ENCODE assay signal across 27 cellular contexts in the genomic region with DNA sequence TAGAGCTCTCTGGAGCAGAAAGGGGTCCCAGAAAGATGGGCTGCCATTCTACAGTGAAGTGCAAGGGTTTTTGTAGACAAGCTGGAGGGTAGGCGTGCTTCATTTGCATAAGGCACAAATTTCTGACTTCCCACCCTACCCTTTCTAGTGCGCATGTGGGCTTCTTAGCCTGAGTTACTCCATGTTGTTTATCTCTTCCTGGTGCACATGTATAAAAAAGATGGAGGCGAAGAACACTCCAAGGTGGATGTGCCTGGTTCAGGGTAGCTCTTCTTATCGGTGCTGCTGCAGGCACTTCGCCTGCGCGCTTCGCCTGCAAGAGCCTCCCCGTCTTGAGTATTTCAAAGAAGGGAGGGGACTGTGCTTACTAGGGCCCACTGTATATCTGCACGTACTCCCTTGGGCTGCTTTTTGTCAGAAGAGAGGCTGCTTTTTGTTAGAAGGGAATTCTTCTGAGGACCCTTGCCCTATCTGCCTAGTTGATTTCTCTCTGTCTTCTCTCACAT.
"Had no signal": no experiment of that assay in that cellular context is flagged by ENCODE, and none has a peak within 500 bp of the region (broad histone marks: within the 10 kb centered on the region; RNA-seq: fewer than 3 reads in every experiment).

No MANE protein-coding gene starts in this region.

- H3K4me3 ChIP-seq: esophagus squamous epithelium, gastrocnemius medialis, psoas muscle, stomach, thyroid gland, upper lobe of right lung had no signal

- H3K4me1 Mint-ChIP-seq: activated CD8-positive, alpha-beta memory T cell treated with anti-CD3 and anti-CD28 coated beads, Interleukin-2, amount 10 ng/mL, durations not matched to agents 7 days and 5 days; naive B cell; nephron progenitor cell; stimulated activated naive B cell treated with anti-CD40 and anti-IgM and Interleukin-4, amounts not matched to agents 10 μg/mL and 1 μg/mL and 100 μg/mL, for 72 hours had no signal

- H3K9me3 ChIP-seq: esophagus squamous epithelium, gastrocnemius medialis, psoas muscle, stomach, thyroid gland, upper lobe of right lung had no signal

- H2AFZ ChIP-seq: parathyroid adenoma had no signal

- H3K4me1 ChIP-seq: esophagus squamous epithelium, gastrocnemius medialis, parathyroid adenoma, psoas muscle, stomach, thyroid gland, upper lobe of right lung had no signal

- H3K9ac ChIP-seq: parathyroid adenoma had no signal

- H3K27ac ChIP-seq: esophagus squamous epithelium, gastrocnemius medialis, parathyroid adenoma, psoas muscle, stomach, thyroid gland, upper lobe of right lung had no signal

- H3K9me3 Mint-ChIP-seq: mesothelial cell of epicardium, nephron progenitor cell had no signal

- H3K36me3 Mint-ChIP-seq: activated CD8-positive, alpha-beta memory T cell treated with anti-CD3 and anti-CD28 coated beads, Interleukin-2, amount 10 ng/mL, durations not matched to agents 7 days and 5 days; activated naive CD8-positive, alpha-beta T cell; mesothelial cell of epicardium; naive B cell; stimulated activated naive B cell treated with anti-CD40 and anti-IgM and Interleukin-4, amounts not matched to agents 10 μg/mL and 1 μg/mL and 100 μg/mL, for 72 hours had no signal

- ATAC-seq: activated CD8-positive, alpha-beta memory T cell treated with anti-CD3 and anti-CD28 coated beads, Interleukin-2, amount 10 ng/mL, durations not matched to agents 7 days and 5 days; activated CD8-positive, alpha-beta T cell treated with anti-CD3 and anti-CD28 coated beads, Interleukin-2, amount 10 ng/mL, durations not matched to agents 7 days and 5 days; activated T-cell treated with anti-CD3 and anti-CD28 coated beads, Interleukin-2, amount 50 U/mL, for 72 hours; gastrocnemius medialis; left ventricle myocardium superior; psoas muscle; stimulated activated naive B cell treated with anti-CD40 and anti-IgM and Interleukin-4, amounts not matched to agents 10 μg/mL and 1 μg/mL and 100 μg/mL, for 72 hours; upper lobe of right lung had no signal

- H3K79me2 ChIP-seq: parathyroid adenoma had no signal

- H3K27me3 ChIP-seq: esophagus squamous epithelium, gastrocnemius medialis, stomach, thyroid gland, upper lobe of right lung had no signal

- H3K36me3 ChIP-seq: esophagus squamous epithelium, gastrocnemius medialis, stomach, thyroid gland, upper lobe of right lung had no signal

- H3K4me3 Mint-ChIP-seq: activated CD8-positive, alpha-beta memory T cell treated with anti-CD3 and anti-CD28 coated beads, Interleukin-2, amount 10 ng/mL, durations not matched to agents 7 days and 5 days; activated CD8-positive, alpha-beta T cell treated with anti-CD3 and anti-CD28 coated beads, Interleukin-2, amount 10 ng/mL, durations not matched to agents 7 days and 5 days; activated naive CD8-positive, alpha-beta T cell; activated T-cell treated with anti-CD3 and anti-CD28 coated beads, Interleukin-2, amount 50 U/mL, for 72 hours; mesothelial cell of epicardium; naive B cell; nephron progenitor cell; stimulated activated naive B cell treated with anti-CD40 and anti-IgM and Interleukin-4, amounts not matched to agents 10 μg/mL and 1 μg/mL and 100 μg/mL, for 72 hours had no signal

- DNase-seq: activated CD4-positive, alpha-beta T cell treated with anti-CD3 and anti-CD28 coated beads, Interleukin-2, amount 50 U/mL, for 1 hour; activated CD8-positive, alpha-beta memory T cell treated with anti-CD3 and anti-CD28 coated beads, Interleukin-2, amount 10 ng/mL, durations not matched to agents 7 days and 5 days; activated CD8-positive, alpha-beta T cell treated with anti-CD3 and anti-CD28 coated beads, Interleukin-2, amount 10 ng/mL, durations not matched to agents 7 days and 5 days; activated naive CD4-positive, alpha-beta T cell treated with Interleukin-2 at 50 U/mL for 16 hours; activated T-cell treated with anti-CD3 and anti-CD28 coated beads, Interleukin-2, amount 50 U/mL, for 72 hours; anterior cingulate cortex; dermis blood vessel endothelial cell; effector CD4-positive, alpha-beta T cell; esophagus squamous epithelium; gastrocnemius medialis; glutamatergic neuron; islet precursor cell; left ventricle myocardium superior; naive B cell; nephron progenitor cell; occipital lobe; psoas muscle; stimulated activated CD4-positive, alpha-beta T cell treated with anti-CD3 and anti-CD28 coated beads, Interleukin-15, amount 100 ng/mL, for 24 hours; stimulated activated CD4-positive, alpha-beta T cell treated with anti-CD3 and anti-CD28 coated beads, Interleukin-2, amount 100 ng/mL, for 24 hours; stimulated activated naive B cell treated with anti-CD40 and anti-IgM and Interleukin-4, amounts not matched to agents 10 μg/mL and 1 μg/mL and 100 μg/mL, for 72 hours; stomach; T-helper 2 cell; thyroid gland; upper lobe of right lung had no signal

- H3K27ac Mint-ChIP-seq: activated CD8-positive, alpha-beta memory T cell treated with anti-CD3 and anti-CD28 coated beads, Interleukin-2, amount 10 ng/mL, durations not matched to agents 7 days and 5 days; activated CD8-positive, alpha-beta T cell treated with anti-CD3 and anti-CD28 coated beads, Interleukin-2, amount 10 ng/mL, durations not matched to agents 7 days and 5 days; activated naive CD8-positive, alpha-beta T cell; activated T-cell treated with anti-CD3 and anti-CD28 coated beads, Interleukin-2, amount 50 U/mL, for 72 hours; mesothelial cell of epicardium; naive B cell; nephron progenitor cell; stimulated activated naive B cell treated with anti-CD40 and anti-IgM and Interleukin-4, amounts not matched to agents 10 μg/mL and 1 μg/mL and 100 μg/mL, for 72 hours had no signal

- H3K27me3 Mint-ChIP-seq: activated CD8-positive, alpha-beta memory T cell treated with anti-CD3 and anti-CD28 coated beads, Interleukin-2, amount 10 ng/mL, durations not matched to agents 7 days and 5 days; activated naive CD8-positive, alpha-beta T cell; naive B cell; stimulated activated naive B cell treated with anti-CD40 and anti-IgM and Interleukin-4, amounts not matched to agents 10 μg/mL and 1 μg/mL and 100 μg/mL, for 72 hours had no signal
